22 cellular contexts compared by ENCODE assay signal in genomic region chr2:168730391-168730790, GRCh38.
DNase-seq lines count a peak whose midpoint lies in the region; ATAC-seq, FAIRE-seq and TF ChIP-seq lines count a peak whose summit lies in the region.
"Had no signal": no experiment of that assay in that cellular context is flagged by ENCODE, and none has a peak within 500 bp of the region (broad histone marks: within the 10 kb centered on the region; RNA-seq: fewer than 3 reads in every experiment).

No MANE protein-coding gene starts in this region.

- no peak for TF ChIP-seq POLR2A in NB4 (IDR thresholded peaks at IDR 0.05; ENCODE audit: extremely low read depth, insufficient read length)

- H3K9me3 Mint-ChIP-seq in GM23338 (no peaks in the 10 kb centered on the region), nephron progenitor cell (no peaks in the 10 kb centered on the region)
- H3K9me3 Mint-ChIP-seq in T-helper 2 cell treated with Interferon-gamma antibody and Interleukin-4, amounts not matched to agents 5 μg/mL and 100 μg/mL, for 36 hours: no peaks in the 10 kb centered on the region
- H3K9me3 Mint-ChIP-seq: activated CD4-positive, alpha-beta T cell treated with anti-CD3 and anti-CD28 coated beads, Interleukin-2, amount 10 ng/mL, durations not matched to agents 7 days and 5 days had no signal

- H3K27ac ChIP-seq in GM23338 (ENCODE audit: low read depth) (no peak overlapping the region; the same call in 1 of the 2 replicates), lower lobe of right lung (no peak overlapping the region)
- H3K27ac ChIP-seq: adrenal gland, RWPE1, sigmoid colon had no signal

- no peaks in the 10 kb centered on the region for H3K36me3 ChIP-seq in GM23338 (ENCODE audit: insufficient read depth)
- H3K36me3 ChIP-seq in bronchial epithelial cell (ENCODE audit: control insufficient read depth, insufficient read depth, low read length): no peaks in the 10 kb centered on the region
- H3K36me3 ChIP-seq in lower lobe of right lung: no peaks in the 10 kb centered on the region
- H3K36me3 ChIP-seq: adrenal gland, heart left ventricle, sigmoid colon had no signal

- no peak for FAIRE-seq in bronchial epithelial cell (lab: Jason Lieb, UNC)
- FAIRE-seq: G401.6 had no signal

- H4K20me1 ChIP-seq in GM23338 (replicated peaks; ENCODE audit: insufficient read depth): no peaks in the 10 kb centered on the region

- H3K27me3 ChIP-seq in GM23338 (ENCODE audit: insufficient read depth): no peaks in the 10 kb centered on the region
- no peaks in the 10 kb centered on the region for H3K27me3 ChIP-seq in bronchial epithelial cell (ENCODE audit: control insufficient read depth, insufficient read depth, low read length)
- H3K27me3 ChIP-seq in lower lobe of right lung (ENCODE audit: low read depth): no peaks in the 10 kb centered on the region
- H3K27me3 ChIP-seq: adrenal gland, heart left ventricle, sigmoid colon had no signal

- H2AFZ ChIP-seq in GM23338: no peak overlapping the region

- ATAC-seq in GM23338: peak; percentile 73
- no peak for ATAC-seq in lower lobe of right lung
- ATAC-seq: heart left ventricle had no signal

- 0 out of 2 replicates have a peak overlapping the region, but pooled peaks have one; percentile 13 for H3K4me2 ChIP-seq in GM23338

- no peak for TF ChIP-seq CTCF in GM23338 (conservative IDR thresholded peaks at IDR 0.05; ENCODE audit: low read depth in 2 of 2)
- TF ChIP-seq CTCF in NB4 (IDR thresholded peaks at IDR 0.05; ENCODE audit: low read depth, low read length): no peak
- TF ChIP-seq CTCF in bronchial epithelial cell (IDR thresholded peaks at IDR 0.05; ENCODE audit: insufficient read depth, low read length, severe bottlenecking): no peak
- no peak for TF ChIP-seq CTCF in nephron progenitor cell (IDR thresholded peaks at IDR 0.05)
- TF ChIP-seq CTCF in lower lobe of right lung (IDR thresholded peaks at IDR 0.05): no peak

- H3K27ac Mint-ChIP-seq in GM23338 (peak overlapping the region; percentile 55), nephron progenitor cell (peak overlapping the region; percentile 34)
- no peak overlapping the region for H3K27ac Mint-ChIP-seq in T-helper 2 cell treated with Interferon-gamma antibody and Interleukin-4, amounts not matched to agents 5 μg/mL and 100 μg/mL, for 36 hours
- H3K27ac Mint-ChIP-seq: activated CD4-positive, alpha-beta T cell treated with anti-CD3 and anti-CD28 coated beads, Interleukin-2, amount 10 ng/mL, durations not matched to agents 7 days and 5 days had no signal

- H3K4me1 ChIP-seq in GM23338 (ENCODE audit: insufficient read depth) (peaks cover 25% of the 10 kb centered on the region), lower lobe of right lung (no peaks in the 10 kb centered on the region)
- H3K4me1 ChIP-seq: adrenal gland, sigmoid colon had no signal

- H3K79me2 ChIP-seq in GM23338 (replicated peaks; ENCODE audit: insufficient read depth): no peaks in the 10 kb centered on the region

- H3F3A ChIP-seq in GM23338 (replicated peaks; ENCODE audit: low read depth): no peaks in the 10 kb centered on the region

- intact Hi-C loops in lower lobe of right lung (cut with DNase I): no loop called here

- no peaks in the 10 kb centered on the region for H3K9me2 ChIP-seq in GM23338 (ENCODE audit: insufficient read depth)

- no peaks in the 10 kb centered on the region for H3K27me3 Mint-ChIP-seq in GM23338 (ENCODE audit: insufficient read depth, low read depth, poor library complexity)
- no peaks in the 10 kb centered on the region for H3K27me3 Mint-ChIP-seq in nephron progenitor cell (ENCODE audit: low read depth, poor library complexity)
- H3K27me3 Mint-ChIP-seq in T-helper 2 cell treated with Interferon-gamma antibody and Interleukin-4, amounts not matched to agents 5 μg/mL and 100 μg/mL, for 36 hours (ENCODE audit: low read depth): no peaks in the 10 kb centered on the region
- H3K27me3 Mint-ChIP-seq: activated CD4-positive, alpha-beta T cell treated with anti-CD3 and anti-CD28 coated beads, Interleukin-2, amount 10 ng/mL, durations not matched to agents 7 days and 5 days had no signal

- peak; percentile 42 for DNase-seq in GM23338 (ENCODE audit: low spot score)
- DNase-seq in NB4 (ENCODE audit: low read depth): peak; percentile 20
- peak; percentile 64 for DNase-seq in bronchial epithelial cell (ENCODE audit: low read depth)
- no peak for DNase-seq in nephron progenitor cell
- DNase-seq in lower lobe of right lung: no peak
- DNase-seq in NCI-H526 (lab: John Stamatoyannopoulos, UW): no peak
- no peak for DNase-seq in T-helper 2 cell treated with Interferon-gamma antibody and Interleukin-4, amounts not matched to agents 5 μg/mL and 100 μg/mL, for 36 hours (ENCODE audit: low spot score)
- DNase-seq: activated CD4-positive, alpha-beta T cell treated with anti-CD3 and anti-CD28 coated beads, Interleukin-2, amount 10 ng/mL, durations not matched to agents 7 days and 5 days; activated CD8-positive, alpha-beta memory T cell treated with anti-CD3 and anti-CD28 coated beads, Interleukin-2, amount 50 U/mL, for 48 hours; activated gamma-delta T cell treated with Interleukin-2 at 50 U/mL for 16 hours; adrenal gland; cerebellar nuclear complex; effector memory CD4-positive, alpha-beta T cell; HCEC 1CT; heart left ventricle; NCI-H1694; NCI-H226; sigmoid colon; stimulated activated naive CD4-positive, alpha-beta T cell had no signal

- H3K4me1 Mint-ChIP-seq in GM23338 (peaks cover 36% of the 10 kb centered on the region), nephron progenitor cell (peaks cover 5% of the 10 kb centered on the region)
- no peaks in the 10 kb centered on the region for H3K4me1 Mint-ChIP-seq in T-helper 2 cell treated with Interferon-gamma antibody and Interleukin-4, amounts not matched to agents 5 μg/mL and 100 μg/mL, for 36 hours (ENCODE audit: low read depth)
- H3K4me1 Mint-ChIP-seq: activated CD4-positive, alpha-beta T cell treated with anti-CD3 and anti-CD28 coated beads, Interleukin-2, amount 10 ng/mL, durations not matched to agents 7 days and 5 days had no signal

- H3K4me3 Mint-ChIP-seq in GM23338 (no peak overlapping the region), nephron progenitor cell (no peak overlapping the region)
- H3K4me3 Mint-ChIP-seq in T-helper 2 cell treated with Interferon-gamma antibody and Interleukin-4, amounts not matched to agents 5 μg/mL and 100 μg/mL, for 36 hours: no peak overlapping the region
- H3K4me3 Mint-ChIP-seq: activated CD4-positive, alpha-beta T cell treated with anti-CD3 and anti-CD28 coated beads, Interleukin-2, amount 10 ng/mL, durations not matched to agents 7 days and 5 days had no signal

- H3K4me3 ChIP-seq in GM23338: no peak overlapping the region
- no peak overlapping the region for H3K4me3 ChIP-seq in NB4 (ENCODE audit: low read depth, low read length)
- H3K4me3 ChIP-seq in bronchial epithelial cell (ENCODE audit: low read depth, low read length): no peak overlapping the region
- no peak overlapping the region for H3K4me3 ChIP-seq in lower lobe of right lung
- H3K4me3 ChIP-seq: adrenal gland, heart left ventricle, lung, sigmoid colon had no signal

- H3K9me3 ChIP-seq in lower lobe of right lung: no peaks in the 10 kb centered on the region
- H3K9me3 ChIP-seq: adrenal gland, heart left ventricle, sigmoid colon had no signal

- peaks cover 4% of the 10 kb centered on the region; the same call in 1 of the 3 replicates for H3K36me3 Mint-ChIP-seq in GM23338 (ENCODE audit: low read depth)
- H3K36me3 Mint-ChIP-seq in nephron progenitor cell (ENCODE audit: low read depth): peaks cover 17% of the 10 kb centered on the region
- H3K36me3 Mint-ChIP-seq in T-helper 2 cell treated with Interferon-gamma antibody and Interleukin-4, amounts not matched to agents 5 μg/mL and 100 μg/mL, for 36 hours (ENCODE audit: low read depth): peaks cover 3% of the 10 kb centered on the region

TF ChIP-seq in GM23338, 12 proteins besides CTCF, POLR2A, EP300 and RAD21:
- TF ChIP-seq REST (IDR thresholded peaks at IDR 0.05; ENCODE audit: unreplicated experiment): no peak

Comparison
In these comparisons a context has a peak if more than half of its experiments do, and no peak if none do; other contexts are left out.
1. DNase-seq: peak in GM23338 (single experiment), NB4 (single experiment) and bronchial epithelial cell (single experiment); none in nephron progenitor cell (single experiment), lower lobe of right lung (single experiment), NCI-H526 (0 of 2) and T-helper 2 cell treated with Interferon-gamma antibody and Interleukin-4, amounts not matched to agents 5 μg/mL and 100 μg/mL, for 36 hours (single experiment).